1 cellular context compared by ENCODE assay signal in genomic region chr9:84703793-84704192, GRCh38.
TF ChIP-seq lines count a peak whose summit lies in the region.

No MANE protein-coding gene starts in this region.

TF ChIP-seq in HEK293, 187 proteins besides CTCF, POLR2A, EP300 and RAD21 (continued from another document):
- TF ChIP-seq, protein P1, sequence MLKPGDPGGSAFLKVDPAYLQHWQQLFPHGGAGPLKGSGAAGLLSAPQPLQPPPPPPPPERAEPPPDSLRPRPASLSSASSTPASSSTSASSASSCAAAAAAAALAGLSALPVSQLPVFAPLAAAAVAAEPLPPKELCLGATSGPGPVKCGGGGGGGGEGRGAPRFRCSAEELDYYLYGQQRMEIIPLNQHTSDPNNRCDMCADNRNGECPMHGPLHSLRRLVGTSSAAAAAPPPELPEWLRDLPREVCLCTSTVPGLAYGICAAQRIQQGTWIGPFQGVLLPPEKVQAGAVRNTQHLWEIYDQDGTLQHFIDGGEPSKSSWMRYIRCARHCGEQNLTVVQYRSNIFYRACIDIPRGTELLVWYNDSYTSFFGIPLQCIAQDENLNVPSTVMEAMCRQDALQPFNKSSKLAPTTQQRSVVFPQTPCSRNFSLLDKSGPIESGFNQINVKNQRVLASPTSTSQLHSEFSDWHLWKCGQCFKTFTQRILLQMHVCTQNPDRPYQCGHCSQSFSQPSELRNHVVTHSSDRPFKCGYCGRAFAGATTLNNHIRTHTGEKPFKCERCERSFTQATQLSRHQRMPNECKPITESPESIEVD (tag by site-specific recombination; IDR thresholded peaks at IDR 0.05) = 0 out of 2 replicates have a peak, but pooled peaks have one; percentile 24
- no peak for TF ChIP-seq ZNF701 (tag by site-specific recombination; IDR thresholded peaks at IDR 0.05)
- TF ChIP-seq ZNF548 (tag by site-specific recombination; IDR thresholded peaks at IDR 0.05) = no peak
- TF ChIP-seq ZNF561 (tag by site-specific recombination; IDR thresholded peaks at IDR 0.05; ENCODE audit: borderline replicate concordance) = no peak
- no peak for TF ChIP-seq HOXA7 (CRISPR knock-in tag; IDR thresholded peaks at IDR 0.05; ENCODE audit: borderline replicate concordance)
- no peak for TF ChIP-seq ZNF658 (tag by site-specific recombination; IDR thresholded peaks at IDR 0.05)
- TF ChIP-seq ZNF155 (tag by site-specific recombination; IDR thresholded peaks at IDR 0.05) = no peak
- no peak for TF ChIP-seq ZBTB49 (tag by site-specific recombination; IDR thresholded peaks at IDR 0.05; ENCODE audit: low read depth)
- no peak for TF ChIP-seq ZNF148 (tag by site-specific recombination; IDR thresholded peaks at IDR 0.05; ENCODE audit: borderline replicate concordance)
- TF ChIP-seq FEZF1 (tag by site-specific recombination; IDR thresholded peaks at IDR 0.05) = peak; percentile 56
- no peak for TF ChIP-seq ZNF26 (tag by site-specific recombination; IDR thresholded peaks at IDR 0.05)
TF ChIP-seq in HEK293: peak in this region for 3.
